In the genomic region with DNA sequence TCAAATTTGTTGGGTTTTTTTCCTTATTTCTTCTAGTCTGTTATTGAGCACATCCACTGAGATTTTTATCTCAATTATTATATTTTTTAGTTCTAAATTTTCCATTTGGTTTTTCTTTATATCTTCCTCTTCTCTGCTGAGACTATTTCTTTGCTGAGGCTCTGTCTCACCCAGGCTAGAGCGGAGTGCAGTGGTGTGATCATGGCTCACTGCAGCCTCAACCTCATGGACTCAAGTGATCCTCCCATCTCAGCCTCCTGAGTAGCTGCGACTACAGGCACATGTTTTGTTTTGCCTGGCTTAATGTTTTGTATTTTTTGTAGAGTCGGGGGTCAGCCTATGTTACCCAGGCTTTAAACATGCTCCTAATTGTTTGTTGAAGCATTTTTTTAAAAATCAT, we compare ENCODE assay signal across 35 cellular contexts.
"Had no signal": no experiment of that assay in that cellular context is flagged by ENCODE, and none has a peak within 500 bp of the region (broad histone marks: within the 10 kb centered on the region; RNA-seq: fewer than 3 reads in every experiment).

No MANE protein-coding gene starts in this region.

- DNase-seq: Karpas-422, Kasumi-1, MG63, MM.1S, MV-4-11, NCI-H1048, NCI-H1092, NCI-H1092 treated with DMSO at 0.1 percent for 48 hours, NCI-H1105, NCI-H1105 treated with DMSO at 0.1 percent for 48 hours, NCI-H1417, NCI-H1417 treated with DMSO at 0.1 percent for 48 hours, NCI-H1436, NCI-H1436 treated with DMSO at 0.1 percent for 48 hours, NCI-H146, NCI-H1694, NCI-H1694 treated with DMSO at 0.1 percent for 48 hours, NCI-H187, NCI-H187 treated with DMSO at 0.1 percent for 48 hours, NCI-H1930, NCI-H2029, NCI-H2029 treated with DMSO at 0.1 percent for 48 hours, NCI-H2081, NCI-H2081 treated with DMSO at 0.1 percent for 48 hours, NCI-H2107, NCI-H2171, NCI-H2171 treated with DMSO at 0.1 percent for 48 hours, NCI-H2227 treated with DMSO at 0.1 percent for 48 hours, NCI-H345, NCI-H446, NCI-H446 treated with DMSO at 0.1 percent for 48 hours, NCI-H510A, NCI-H510A treated with DMSO at 0.1 percent for 48 hours, NCI-H524 had no signal

- H3K9ac ChIP-seq: KMS-11 had no signal

- H3K4me2 ChIP-seq: KMS-11 had no signal

- H3K36me3 ChIP-seq: MG63 had no signal

- H3K4me3 ChIP-seq: MG63 had no signal

- H3K27me3 ChIP-seq: MG63 had no signal

- H3K27ac ChIP-seq: KMS-11 had no signal

- H3K9me3 ChIP-seq: MG63 had no signal
